ENCODE assay signal across 10 cellular contexts in the genomic region with DNA sequence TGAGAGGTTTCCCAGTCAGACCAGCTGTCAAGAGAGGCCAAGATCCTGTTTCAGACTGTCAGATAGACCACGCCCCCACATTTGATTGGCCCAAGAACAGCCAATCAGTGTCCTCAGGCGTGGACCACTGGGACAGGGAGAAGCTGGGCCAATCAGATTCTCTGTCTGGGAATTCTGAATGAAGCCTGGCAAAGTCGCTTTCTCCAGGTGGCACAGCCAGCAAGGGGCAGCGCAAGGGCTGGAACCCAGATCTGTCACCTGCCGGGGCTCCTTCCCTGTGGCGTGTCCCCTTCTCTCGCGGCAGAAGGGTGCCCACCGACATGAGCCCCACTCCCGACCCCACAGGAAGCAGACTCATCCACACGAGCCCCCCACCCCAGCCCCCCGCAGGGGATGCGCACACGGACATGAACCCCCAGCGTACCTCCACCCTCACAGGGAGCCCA. TPM values are rescaled to one million over a fixed set of nuclear protein-coding genes. Genes with fewer than 3 reads are reported as not detected.
A peak's percentile ranks its signal among the peaks of the same experiment; 100 is the strongest.
DNase-seq lines count a peak whose midpoint lies in the region; ATAC-seq and TF ChIP-seq lines count a peak whose summit lies in the region.
"Had no signal": no experiment of that assay in that cellular context is flagged by ENCODE, and none has a peak within 500 bp of the region (broad histone marks: within the 10 kb centered on the region; RNA-seq: fewer than 3 reads in every experiment).

No MANE protein-coding gene starts in this region.

- no peak for TF ChIP-seq CTCF in endodermal cell (conservative IDR thresholded peaks at IDR 0.05)

- H3K9ac ChIP-seq in endodermal cell (ENCODE audit: extremely low read depth, low read length, poor library complexity, severe bottlenecking), result no peak overlapping the region
- H3K9ac ChIP-seq: BLaER1 treated with 17β-estradiol and CSF1 and Interleukin-3, amounts not matched to agents 10 nM and 100 nM; KMS-11 had no signal

- DNase-seq in activated CD8-positive, alpha-beta memory T cell treated with anti-CD3 and anti-CD28 coated beads, Interleukin-2, amount 50 U/mL, for 48 hours, result peak; percentile 47
- no peak for DNase-seq in activated CD8-positive, alpha-beta memory T cell treated with anti-CD3 and anti-CD28 coated beads, Interleukin-2, amount 50 U/mL, for 4 hours
- DNase-seq in NCI-H524 (lab: John Stamatoyannopoulos, UW), result peak; percentile 97 to 99
- DNase-seq in endodermal cell, result peak; percentile 89
- DNase-seq in superior temporal gyrus (ENCODE audit: extremely low spot score), result peak; percentile 21
- no peak for DNase-seq in activated naive CD4-positive, alpha-beta T cell treated with anti-CD3 and anti-CD28 coated beads, Interleukin-2, amount 50 U/mL, for 72 hours (ENCODE audit: low spot score in 2 of 2)
- DNase-seq in germinal center (ENCODE audit: low spot score), result no peak

- no peaks in the 10 kb centered on the region for H3K4me1 ChIP-seq in endodermal cell (ENCODE audit: control insufficient read depth, insufficient read depth, low read length)

- H3K4me3 ChIP-seq in endodermal cell (ENCODE audit: low read length), result no peak overlapping the region
- H3K4me3 ChIP-seq: BLaER1 treated with 17β-estradiol and CSF1 and Interleukin-3, amounts not matched to agents 10 nM and 100 nM had no signal

- no peaks in the 10 kb centered on the region for H3K9me3 Mint-ChIP-seq in endodermal cell
- H3K9me3 Mint-ChIP-seq in activated naive CD4-positive, alpha-beta T cell treated with anti-CD3 and anti-CD28 coated beads, Interleukin-2, amount 50 U/mL, for 72 hours, result no peaks in the 10 kb centered on the region

- peaks cover 5% of the 10 kb centered on the region for H3K4me1 Mint-ChIP-seq in endodermal cell

- H3K4me3 Mint-ChIP-seq in endodermal cell, result no peak overlapping the region

- H3K36me3 ChIP-seq in endodermal cell (ENCODE audit: control insufficient read depth, insufficient read depth, low read length), result no peaks in the 10 kb centered on the region
- H3K36me3 ChIP-seq: BLaER1 treated with 17β-estradiol and CSF1 and Interleukin-3, amounts not matched to agents 10 nM and 100 nM had no signal

- H3K27ac Mint-ChIP-seq in endodermal cell, result no peak overlapping the region
- no peak overlapping the region for H3K27ac Mint-ChIP-seq in activated naive CD4-positive, alpha-beta T cell treated with anti-CD3 and anti-CD28 coated beads, Interleukin-2, amount 50 U/mL, for 72 hours

- 60 to 78% methylated on average over 4 to 11 of the region's 15 CpGs for WGBS in endodermal cell (ENCODE audit: insufficient coverage in 1 of 2, insufficient read length in 1 of 2), 2 experiments

- no peaks in the 10 kb centered on the region for H3K27me3 ChIP-seq in endodermal cell (ENCODE audit: control insufficient read depth, insufficient read depth, low read length, poor library complexity, severe bottlenecking)

- H3K9me3 ChIP-seq in endodermal cell (ENCODE audit: control insufficient read depth, low read length), result no peaks in the 10 kb centered on the region

- no peak overlapping the region for H3K27ac ChIP-seq in endodermal cell (ENCODE audit: low read depth, low read length)
- H3K27ac ChIP-seq: BLaER1 treated with 17β-estradiol and CSF1 and Interleukin-3, amounts not matched to agents 10 nM and 100 nM; KMS-11 had no signal

- no peaks in the 10 kb centered on the region for H3K27me3 Mint-ChIP-seq in endodermal cell (ENCODE audit: insufficient read depth)

- no peak for ATAC-seq in activated naive CD4-positive, alpha-beta T cell treated with anti-CD3 and anti-CD28 coated beads, Interleukin-2, amount 50 U/mL, for 72 hours
- ATAC-seq in HG03520 (IDR thresholded peaks at IDR 0.05; ENCODE audit: unreplicated experiment), result no peak

- no peaks in the 10 kb centered on the region for H3K36me3 Mint-ChIP-seq in endodermal cell (ENCODE audit: low read depth)
- H3K36me3 Mint-ChIP-seq in activated naive CD4-positive, alpha-beta T cell treated with anti-CD3 and anti-CD28 coated beads, Interleukin-2, amount 50 U/mL, for 72 hours, result no peaks in the 10 kb centered on the region

RNA-seq across cellular contexts. Expression of a gene that starts 6.3 kb away (rescaled TPM):
- 10 to 100 TPM in 1 of 2 donors, 1 to 10 TPM in 1; 8.4 to 11.2 TPM for total RNA-seq in endodermal cell
- 6.2 TPM for polyA plus RNA-seq in endodermal cell (2013, experiment 1 of 2)
- polyA plus RNA-seq in endodermal cell (2013, experiment 2 of 2), result 6.1 TPM
- total RNA-seq in activated naive CD4-positive, alpha-beta T cell treated with anti-CD3 and anti-CD28 coated beads, Interleukin-2, amount 50 U/mL, for 72 hours, result 1 to 10 TPM; 3.5 to 7.5 TPM

Comparison
In these comparisons a context has a peak if more than half of its experiments do, and no peak if none do; other contexts are left out.
1. DNase-seq: peak in activated CD8-positive, alpha-beta memory T cell treated with anti-CD3 and anti-CD28 coated beads, Interleukin-2, amount 50 U/mL, for 48 hours (single experiment), NCI-H524 (2 of 2), endodermal cell (single experiment) and superior temporal gyrus (single experiment); none in activated CD8-positive, alpha-beta memory T cell treated with anti-CD3 and anti-CD28 coated beads, Interleukin-2, amount 50 U/mL, for 4 hours (single experiment), activated naive CD4-positive, alpha-beta T cell treated with anti-CD3 and anti-CD28 coated beads, Interleukin-2, amount 50 U/mL, for 72 hours (0 of 2) and germinal center (single experiment).